ENCODE assay signal across 1 cellular context in genomic region chr4:95363966-95364365, GRCh38.
TF ChIP-seq lines count a peak whose summit lies in the region.

No MANE protein-coding gene starts in this region.

TF ChIP-seq in WTC11, 78 proteins besides CTCF, POLR2A, EP300 and RAD21 (continued from another document):
- TF ChIP-seq ZMAT4 (CRISPR knock-in tag; IDR thresholded peaks at IDR 0.05) (no peak), USF2 (CRISPR knock-in tag; IDR thresholded peaks at IDR 0.05) (no peak), RELA (CRISPR knock-in tag; IDR thresholded peaks at IDR 0.05; ENCODE audit: borderline replicate concordance) (no peak)
